Comparison of ENCODE assay signal across 8 cellular contexts in genomic region chrX:40097492-40098263, GRCh38. TPM values are rescaled to one million over a fixed set of nuclear protein-coding genes. Genes with fewer than 3 reads are reported as not detected.
DNase-seq lines count a peak whose midpoint lies in the region; ATAC-seq and TF ChIP-seq lines count a peak whose summit lies in the region.

TSS of gene BCOR (minus strand) at chrX:40097958. CDS start at chrX:40077929, 20,029 bp downstream.

- DNase-seq in Panc1 (ENCODE audit: low read depth, low spot score) = no peak
- DNase-seq in fibroblast of peridontal ligament (ENCODE audit: extremely low read depth) = peak; percentile 41
- peak; percentile 81 for DNase-seq in neural progenitor cell (ENCODE audit: low spot score)
- peak; percentile 71 for DNase-seq in testis

- in situ Hi-C loops in Panc1 (cut with HindIII; ENCODE audit: low pct_unique_long_range_greater_than_20kb, low sequenced_read_pairs) = no loop called here

- intact Hi-C loops in Panc1 (cut with micrococcal nuclease; ENCODE audit: unreplicated experiment) = no loop called here
- intact Hi-C loops in testis (cut with DNase I; ENCODE audit: low total_unique reads) = loop anchor here (10.0 kb wide), 1 partner anchor 83 kb away; no protein-coding TSS in a partner anchor

- peaks cover 46% of the 10 kb centered on the region for H3K79me2 ChIP-seq in neural progenitor cell (ENCODE audit: low read depth)

- H3K9ac ChIP-seq in ES-I3 (ENCODE audit: low read depth, low read length) (peak within 1 kb of the TSS; percentile 64), neural progenitor cell (no peak within 1 kb of the TSS)

- H3K36me3 Mint-ChIP-seq in activated T-helper 17 cell treated with anti-CD3 and anti-CD28 coated beads, Interleukin-2, amount 50 U/mL, for 72 hours (ENCODE audit: low read depth) = peaks cover 29% of the 10 kb centered on the region
- H3K36me3 Mint-ChIP-seq in neural progenitor cell = no peaks in the 10 kb centered on the region

- peak within 1 kb of the TSS; percentile 92 for H3K4me2 ChIP-seq in neural progenitor cell

- POLR2A ChIA-PET in Panc1 (lab: Charles Lee) = interaction anchor here (0.6 to 1.0 kb wide), 3 partner anchors 12 to 71 kb away, joined by 4 to 6 read pairs (median 5); no protein-coding TSS in a partner anchor

- H3K9me3 ChIP-seq in ES-I3 (ENCODE audit: control insufficient read depth, insufficient read depth, low read length) (no peaks in the 10 kb centered on the region), Panc1 (ENCODE audit: control insufficient read depth, insufficient read depth, low read depth, low read length) (no peaks in the 10 kb centered on the region), neural progenitor cell (ENCODE audit: low read depth) (no peaks in the 10 kb centered on the region), testis (no peaks in the 10 kb centered on the region)

- WGBS in testis, 2 donors = 1% methylated on average over 28 of the region's 100 CpGs; no CpG with 5 or more reads in 1 of the 2 donors

- peaks cover 2% of the 10 kb centered on the region for H3K4me1 Mint-ChIP-seq in activated T-helper 17 cell treated with anti-CD3 and anti-CD28 coated beads, Interleukin-2, amount 50 U/mL, for 72 hours
- H3K4me1 Mint-ChIP-seq in neural progenitor cell = peaks cover 41% of the 10 kb centered on the region

- no peaks in the 10 kb centered on the region for H3K27me3 ChIP-seq in Panc1 (ENCODE audit: control insufficient read depth, insufficient read depth, low read length)
- peaks cover 68% of the 10 kb centered on the region for H3K27me3 ChIP-seq in neural progenitor cell
- H3K27me3 ChIP-seq in testis = no peaks in the 10 kb centered on the region

- no peak for TF ChIP-seq POLR2A in testis (IDR thresholded peaks at IDR 0.05)

- H3F3A ChIP-seq in neural progenitor cell (ENCODE audit: low read depth) = peaks cover 68% of the 10 kb centered on the region

- ATAC-seq in HG03342 (IDR thresholded peaks at IDR 0.05; ENCODE audit: unreplicated experiment) (peak; percentile 29), Panc1 (peak; percentile 27), GM21528 (IDR thresholded peaks at IDR 0.05; ENCODE audit: low FRiP score, unreplicated experiment) (no peak)
- peak; percentile 49 for ATAC-seq in activated T-helper 17 cell treated with anti-CD3 and anti-CD28 coated beads, Interleukin-2, amount 50 U/mL, for 72 hours (replicated peaks)

- no peak for TF ChIP-seq CTCF in Panc1 (IDR thresholded peaks at IDR 0.05)
- TF ChIP-seq CTCF in neural progenitor cell (IDR thresholded peaks at IDR 0.05) = peak; percentile 9
- no peak for TF ChIP-seq CTCF in testis (IDR thresholded peaks at IDR 0.05)

- H3K4me3 ChIP-seq in Panc1 (ENCODE audit: low read depth in 2 of 2, low read length in 2 of 2) = peak within 1 kb of the TSS; percentile 53 to 64
- H3K4me3 ChIP-seq in neural progenitor cell = peak within 1 kb of the TSS; percentile 77
- H3K4me3 ChIP-seq in testis = peak within 1 kb of the TSS; percentile 60 to 81

- no peaks in the 10 kb centered on the region for H3K27me3 Mint-ChIP-seq in activated T-helper 17 cell treated with anti-CD3 and anti-CD28 coated beads, Interleukin-2, amount 50 U/mL, for 72 hours
- H3K27me3 Mint-ChIP-seq in neural progenitor cell (ENCODE audit: insufficient read depth, low read depth) = peaks cover 17% of the 10 kb centered on the region

- H4K20me1 ChIP-seq in neural progenitor cell (ENCODE audit: low read depth) = peaks cover 77% of the 10 kb centered on the region

- no TSS peak for BruUV-seq in Panc1 (replicated peaks; lab: Mats Ljungman, UMichigan)

- no peaks in the 10 kb centered on the region for H3K9me3 Mint-ChIP-seq in activated T-helper 17 cell treated with anti-CD3 and anti-CD28 coated beads, Interleukin-2, amount 50 U/mL, for 72 hours
- H3K9me3 Mint-ChIP-seq in neural progenitor cell = peaks cover 6% of the 10 kb centered on the region

- H3K4me3 Mint-ChIP-seq in activated T-helper 17 cell treated with anti-CD3 and anti-CD28 coated beads, Interleukin-2, amount 50 U/mL, for 72 hours = peak within 1 kb of the TSS; percentile 96
- H3K4me3 Mint-ChIP-seq in neural progenitor cell = peak within 1 kb of the TSS; percentile 87

- CTCF ChIA-PET in Panc1 (lab: Charles Lee) = no interaction called here

- H2AFZ ChIP-seq in neural progenitor cell (replicated peaks) = no peak within 1 kb of the TSS

- H3K27ac ChIP-seq in Panc1 (ENCODE audit: low read length) (peak within 1 kb of the TSS; percentile 71; the same call in 1 of the 2 replicates), neural progenitor cell (no peak within 1 kb of the TSS), testis (peak within 1 kb of the TSS; percentile 63 to 78)

- no peak within 1 kb of the TSS for H3K27ac Mint-ChIP-seq in activated T-helper 17 cell treated with anti-CD3 and anti-CD28 coated beads, Interleukin-2, amount 50 U/mL, for 72 hours
- no peak within 1 kb of the TSS for H3K27ac Mint-ChIP-seq in neural progenitor cell

- H3K4me1 ChIP-seq in ES-I3 (ENCODE audit: insufficient read depth, low read length) = peaks cover 14% of the 10 kb centered on the region
- H3K4me1 ChIP-seq in Panc1 (ENCODE audit: control insufficient read depth, insufficient read depth, low read length) = peaks cover 15% of the 10 kb centered on the region
- H3K4me1 ChIP-seq in neural progenitor cell = peaks cover 39% of the 10 kb centered on the region
- peaks cover 8% of the 10 kb centered on the region for H3K4me1 ChIP-seq in testis

- H3K36me3 ChIP-seq in ES-I3 (ENCODE audit: insufficient read depth, low read length) = no peaks in the 10 kb centered on the region
- H3K36me3 ChIP-seq in Panc1 (ENCODE audit: control insufficient read depth, insufficient read depth, low read length) = no peaks in the 10 kb centered on the region
- no peaks in the 10 kb centered on the region for H3K36me3 ChIP-seq in neural progenitor cell
- no peaks in the 10 kb centered on the region for H3K36me3 ChIP-seq in testis (ENCODE audit: low read depth, missing control alignments)

RNA-seq across cellular contexts. Expression of gene BCOR, which starts in this region (rescaled TPM):
- 48.3 TPM for total RNA-seq in Panc1 (2021; ENCODE audit: unreplicated experiment)
- 33.8 TPM for polyA plus RNA-seq in Panc1 (2012; ENCODE audit: insufficient read length)
- 10 to 100 TPM; 38.9 to 63.2 TPM for total RNA-seq in activated T-helper 17 cell treated with anti-CD3 and anti-CD28 coated beads, Interleukin-2, amount 50 U/mL, for 72 hours
- 29.5 and 32.4 TPM in 2 replicates for total RNA-seq in neural progenitor cell (ENCODE audit: low replicate concordance)
- 10 to 100 TPM; 46.8 to 69.6 TPM for total RNA-seq in testis
- polyA plus RNA-seq in testis (ENCODE audit: insufficient read depth, low read depth, low replicate concordance) = 26.4 TPM
